25 cellular contexts compared by ENCODE assay signal in the genomic region with DNA sequence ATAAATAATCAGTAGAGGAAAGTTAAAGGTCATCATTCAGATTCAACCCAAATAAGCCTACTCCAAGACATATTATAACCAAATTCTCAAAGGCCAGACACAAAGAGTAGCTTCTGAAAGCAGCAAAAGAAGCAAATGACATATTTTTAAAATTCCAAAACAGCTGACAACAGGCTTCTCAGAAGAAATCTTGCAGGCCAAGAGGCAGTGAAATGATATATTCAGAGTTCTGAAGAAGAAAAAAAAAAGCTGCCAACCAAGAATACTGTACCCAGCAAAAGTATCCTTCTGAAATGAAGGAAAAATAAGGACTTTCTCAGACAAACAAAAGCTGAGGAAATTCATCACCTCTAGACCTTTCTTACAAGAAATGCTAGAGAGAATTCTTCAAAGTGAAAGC.
"Had no signal": no experiment of that assay in that cellular context is flagged by ENCODE, and none has a peak within 500 bp of the region (broad histone marks: within the 10 kb centered on the region; RNA-seq: fewer than 3 reads in every experiment).

No MANE protein-coding gene starts in this region.

- H3K27ac ChIP-seq: coronary artery, dorsolateral prefrontal cortex, epithelial cell of prostate, esophagus squamous epithelium, gastrocnemius medialis, heart right ventricle, left lung, lower lobe of right lung had no signal

- H3K4me3 Mint-ChIP-seq: naive thymus-derived CD4-positive, alpha-beta T cell; natural killer cell had no signal

- H3K4me1 ChIP-seq: esophagus squamous epithelium, gastrocnemius medialis, heart right ventricle, left lung, lower lobe of right lung had no signal

- H3K4me1 Mint-ChIP-seq: naive thymus-derived CD4-positive, alpha-beta T cell; natural killer cell had no signal

- H3K27ac Mint-ChIP-seq: naive thymus-derived CD4-positive, alpha-beta T cell; natural killer cell had no signal

- H3K4me3 ChIP-seq: coronary artery, dorsolateral prefrontal cortex, esophagus squamous epithelium, gastrocnemius medialis, heart right ventricle, left lung, lower lobe of right lung had no signal

- H3K27me3 Mint-ChIP-seq: naive thymus-derived CD4-positive, alpha-beta T cell had no signal

- H3K36me3 ChIP-seq: esophagus squamous epithelium, gastrocnemius medialis, heart right ventricle, left lung, lower lobe of right lung had no signal

- H3K9me3 ChIP-seq: gastrocnemius medialis had no signal

- DNase-seq: dermis blood vessel endothelial cell; dorsolateral prefrontal cortex; effector CD4-positive, alpha-beta T cell; effector memory CD4-positive, alpha-beta T cell; erythroblast; esophagus squamous epithelium; foreskin fibroblast; foreskin melanocyte; gastrocnemius medialis; glutamatergic neuron; head of caudate nucleus; heart right ventricle; hippocampal formation; left cardiac atrium; left lung; left ventricle myocardium superior; lower lobe of right lung; mesenchymal stem cell; midbrain; naive thymus-derived CD4-positive, alpha-beta T cell; natural killer cell had no signal

- H3K27me3 ChIP-seq: dorsolateral prefrontal cortex, esophagus squamous epithelium, gastrocnemius medialis, heart right ventricle, left lung had no signal

- FAIRE-seq: islet of Langerhans, keratinocyte had no signal
